In the genomic region with DNA sequence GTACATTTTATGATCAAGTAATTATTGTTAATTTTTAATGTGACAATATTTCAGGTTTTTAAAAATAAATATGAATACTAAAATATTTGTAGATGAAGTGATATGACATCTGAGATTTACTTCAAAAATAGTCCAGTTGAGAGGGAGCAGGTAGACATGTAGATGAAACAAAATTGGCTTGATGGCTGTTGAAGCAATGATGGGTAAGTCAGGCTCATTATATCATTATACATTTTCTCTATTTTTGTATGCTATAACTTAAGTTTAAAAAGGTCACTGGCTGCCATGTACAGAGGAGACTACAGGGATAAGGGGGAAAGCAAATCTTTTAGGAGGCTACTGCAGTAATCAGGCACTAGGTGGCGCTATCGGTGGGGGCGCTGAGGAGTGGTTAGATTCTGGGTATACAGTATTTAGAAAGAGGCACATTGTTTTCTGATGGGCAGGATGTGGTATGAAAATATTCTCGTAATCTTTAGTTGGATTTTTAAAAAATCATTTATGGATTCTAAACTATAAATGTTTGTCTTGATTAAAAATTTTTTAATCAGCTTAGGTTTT, we compare ENCODE assay signal across 8 cellular contexts.
A peak's percentile ranks its signal among the peaks of the same experiment; 100 is the strongest.
DNase-seq lines count a peak whose midpoint lies in the region; ATAC-seq, FAIRE-seq and TF ChIP-seq lines count a peak whose summit lies in the region.

No MANE protein-coding gene starts in this region.

- ATAC-seq in GM18873 (IDR thresholded peaks at IDR 0.05; ENCODE audit: low FRiP score, unreplicated experiment) (peak; percentile 80), HG03135 (IDR thresholded peaks at IDR 0.05; ENCODE audit: unreplicated experiment) (peak; percentile 92), naive B cell (ENCODE audit: low read depth in 2 of 2) (peak in 1 of 2 donors; percentile 50)

- TF ChIP-seq CTCF in BE2C (IDR thresholded peaks at IDR 0.05; ENCODE audit: low read depth, low read length) (peak; percentile 96), H1 (IDR thresholded peaks at IDR 0.05; ENCODE audit: control extremely low read depth in 1 of 3, insufficient read depth in 1 of 3, low read depth in 1 of 3, low read length in 3 of 3) (peak; percentile 75 to 84 (median 84)), testis (IDR thresholded peaks at IDR 0.05) (peak; percentile 46 to 84 (median 55))

- intact Hi-C loops in testis (cut with DNase I; ENCODE audit: low total_unique reads), result no loop called here

- no peak overlapping the region for H3K18ac ChIP-seq in H1 (ENCODE audit: extremely low read depth, low read length)

- no peak overlapping the region for H3K27ac ChIP-seq in H1 (ENCODE audit: low read depth, low read length)
- no peak overlapping the region for H3K27ac ChIP-seq in testis

- WGBS in H1 (ENCODE audit: extremely low coverage in 1 of 2, insufficient coverage in 1 of 2, insufficient read length in 1 of 2, insufficient replicate concordance in 2 of 2, low coverage in 1 of 2, low lambda C conversion rate in 2 of 2, missing lambda C conversion rate in 1 of 2), 2 experiments, result 23% methylated on average over 4 of the region's 4 CpGs; no CpG with 5 or more reads in 1 of the 2 experiments
- WGBS in testis, 2 donors, result 36 to 46% methylated on average over 4 of the region's 4 CpGs

- peaks cover 0 to 2% (median 0%) of the 10 kb centered on the region in 7 donors for H3K9me3 Mint-ChIP-seq in naive B cell

- H4K5ac ChIP-seq in H1 (ENCODE audit: insufficient read length, low read depth, low read length), result no peak overlapping the region

- H4K20me1 ChIP-seq in H1 (replicated peaks in 1 of 2; ENCODE audit: control insufficient read depth in 1 of 2, insufficient read depth in 2 of 2, low read length in 2 of 2), result no peaks in the 10 kb centered on the region

- no peaks in the 10 kb centered on the region for H3K79me2 ChIP-seq in H1 (ENCODE audit: control insufficient read depth in 1 of 2, insufficient read depth in 2 of 2, low read length in 2 of 2)

- no peak overlapping the region for H3K4ac ChIP-seq in H1 (replicated peaks; ENCODE audit: insufficient read length, low read depth, low read length)

- DNase-seq in BE2C (peak; percentile 77), NCI-H345 treated with DMSO at 0.1 percent for 48 hours (lab: John Stamatoyannopoulos, UW; ENCODE audit: unreplicated experiment) (peak; percentile 11), H1 (ENCODE audit: low read depth in 1 of 2, low spot score in 2 of 2) (peak in 1 of 2 experiments; percentile 86), naive B cell (peak; percentile 17), testis (peak; percentile 70)
- peak; percentile 23 to 36 for DNase-seq in activated CD4-positive, alpha-beta T cell treated with anti-CD3 and anti-CD28 coated beads, Interleukin-2, amount 50 U/mL, for 4 hours

- FAIRE-seq in H1 (lab: Jason Lieb, UNC), result no peak

- H3K27me3 ChIP-seq in BE2C (no peaks in the 10 kb centered on the region), H1 (replicated peaks in 1 of 4; ENCODE audit: control insufficient read depth in 3 of 4, extremely low read depth in 1 of 4, insufficient read depth in 3 of 4, low read length in 3 of 4) (no peaks in the 10 kb centered on the region), testis (no peaks in the 10 kb centered on the region)

- H4K91ac ChIP-seq in H1 (replicated peaks; ENCODE audit: insufficient read length, low read length), result no peak overlapping the region

- no peak for TF ChIP-seq EP300 in H1 (IDR thresholded peaks at IDR 0.05; ENCODE audit: borderline replicate concordance in 1 of 2, low read depth in 2 of 2, low read length in 2 of 2)

- H3K79me1 ChIP-seq in H1 (ENCODE audit: low read depth, low read length), result no peaks in the 10 kb centered on the region

- no peak overlapping the region for H3K4me2 ChIP-seq in H1 (ENCODE audit: insufficient read depth in 1 of 2, low read depth in 2 of 2, low read length in 2 of 2)

- H2AK5ac ChIP-seq in H1 (ENCODE audit: low read depth, low read length), result no peak overlapping the region

- H3K4me3 Mint-ChIP-seq in naive B cell, result no peak overlapping the region

- no peak overlapping the region for H3K4me3 ChIP-seq in BE2C (ENCODE audit: low read depth, low read length)
- H3K4me3 ChIP-seq in H1 (ENCODE audit: extremely low read depth in 1 of 4, insufficient read depth in 2 of 4, low read depth in 3 of 4, low read length in 4 of 4), result no peak overlapping the region
- no peak overlapping the region for H3K4me3 ChIP-seq in testis

- TF ChIP-seq POLR2A in H1 (IDR thresholded peaks at IDR 0.05; ENCODE audit: control extremely low read depth in 1 of 2, low read depth in 2 of 2, low read length in 2 of 2), result no peak
- TF ChIP-seq POLR2A in testis (IDR thresholded peaks at IDR 0.05), result no peak

- no peak overlapping the region for H4K8ac ChIP-seq in H1 (ENCODE audit: extremely low read depth, insufficient read depth, low read length)

- H2BK15ac ChIP-seq in H1 (ENCODE audit: low read length), result no peak overlapping the region

- no peaks in the 10 kb centered on the region for H3K36me3 ChIP-seq in BE2C
- H3K36me3 ChIP-seq in H1 (ENCODE audit: control insufficient read depth in 2 of 4, insufficient read depth in 4 of 4, low read length in 3 of 4), result no peaks in the 10 kb centered on the region
- no peaks in the 10 kb centered on the region for H3K36me3 ChIP-seq in testis (ENCODE audit: low read depth, missing control alignments)

- peak; percentile 76 to 79 for TF ChIP-seq RAD21 in H1 (IDR thresholded peaks at IDR 0.05 in 1 of 2, conservative IDR thresholded peaks at IDR 0.05 in 1 of 2; ENCODE audit: low read depth in 2 of 2, low read length in 2 of 2)

- no peaks in the 10 kb centered on the region for H3K4me1 Mint-ChIP-seq in naive B cell

- no peaks in the 10 kb centered on the region for H3K9me3 ChIP-seq in BE2C
- H3K9me3 ChIP-seq in H1 (ENCODE audit: insufficient read depth in 2 of 2, low read depth in 1 of 2, low read length in 1 of 2), result no peaks in the 10 kb centered on the region
- no peaks in the 10 kb centered on the region for H3K9me3 ChIP-seq in testis

- no peaks in the 10 kb centered on the region for H3K23me2 ChIP-seq in H1 (ENCODE audit: low read depth, low read length)

- no peak overlapping the region for H2BK120ac ChIP-seq in H1 (replicated peaks; ENCODE audit: low read depth, low read length)

- no peak overlapping the region for H3K9ac ChIP-seq in H1 (replicated peaks in 1 of 4; ENCODE audit: extremely low read depth in 1 of 4, low read depth in 3 of 4, low read length in 3 of 4)

- H2BK12ac ChIP-seq in H1 (ENCODE audit: low read depth, low read length), result no peak overlapping the region

- H2BK5ac ChIP-seq in H1 (ENCODE audit: low read depth, low read length), result no peak overlapping the region

- no peak overlapping the region for H3K56ac ChIP-seq in H1 (replicated peaks; ENCODE audit: insufficient read length, low read depth, low read length)

- POLR2A ChIA-PET in H1 (lab: Charles Lee; ENCODE audit: partially characterized antibody), result interaction anchor here (0.6 kb wide), 2 partner anchors 187 to 653 kb away, joined by 4 read pairs; no protein-coding TSS in a partner anchor

- no peak overlapping the region for H3K23ac ChIP-seq in H1 (ENCODE audit: insufficient read length)

- H3K4me1 ChIP-seq in BE2C (peaks cover 6% of the 10 kb centered on the region), H1 (replicated peaks in 1 of 4; ENCODE audit: control insufficient read depth in 3 of 4, insufficient read depth in 4 of 4, low read length in 3 of 4) (peaks cover 0 to 3% (median 0%) of the 10 kb centered on the region in 4 experiments; a peak in 3 of 7 replicates), testis (no peaks in the 10 kb centered on the region)

- no peak overlapping the region for H2BK20ac ChIP-seq in H1 (ENCODE audit: low read length)

- no peak overlapping the region for H3K14ac ChIP-seq in H1 (ENCODE audit: insufficient read length)

- peaks cover 5 to 8% (median 6%) of the 10 kb centered on the region in 3 donors for H3K27me3 Mint-ChIP-seq in naive B cell

- no peak overlapping the region for H2AFZ ChIP-seq in H1 (ENCODE audit: low read length)

- CTCF ChIA-PET in H1 (lab: Charles Lee; ENCODE audit: partially characterized antibody), result interaction anchor here (0.6 to 12.4 kb wide), 28 partner anchors 9 to 1278 kb away, joined by 3 to 274 read pairs (median 4); no protein-coding TSS in a partner anchor

- no peak overlapping the region for H3K27ac Mint-ChIP-seq in naive B cell

- no peaks in the 10 kb centered on the region for H3K36me3 Mint-ChIP-seq in naive B cell

TF ChIP-seq in H1, 55 proteins besides CTCF, POLR2A, EP300 and RAD21:
- TF ChIP-seq RBBP5 (IDR thresholded peaks at IDR 0.05; ENCODE audit: borderline replicate concordance, low read depth, low read length) (no peak), SIRT6 (IDR thresholded peaks at IDR 0.05; ENCODE audit: low read length) (no peak), TEAD4 (IDR thresholded peaks at IDR 0.05; ENCODE audit: low read depth, low read length) (no peak), SUZ12 (IDR thresholded peaks at IDR 0.05; ENCODE audit: low read length) (no peak)
